13 cellular contexts compared by ENCODE assay signal in the genomic region with DNA sequence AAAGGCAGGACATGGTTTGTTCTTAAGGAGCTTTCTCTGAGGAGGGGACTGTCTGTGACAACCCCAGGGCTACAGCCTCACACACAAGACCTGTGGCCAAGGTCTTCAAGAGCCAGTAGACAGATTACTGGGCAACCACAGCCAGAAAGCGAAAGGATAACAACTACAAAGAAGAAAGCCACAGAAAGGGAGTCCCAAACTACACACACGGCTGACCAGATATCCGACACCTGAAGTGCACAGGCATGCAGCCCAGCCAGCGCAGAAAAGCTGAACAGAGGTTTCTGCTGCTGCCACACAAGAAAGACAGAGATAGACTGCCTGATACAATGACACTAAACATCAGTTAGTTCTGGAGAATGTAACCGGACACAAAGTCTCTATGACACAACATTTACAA. TPM values are rescaled to one million over a fixed set of nuclear protein-coding genes. Genes with fewer than 3 reads are reported as not detected.
DNase-seq lines count a peak whose midpoint lies in the region; ATAC-seq, FAIRE-seq and TF ChIP-seq lines count a peak whose summit lies in the region.
"Had no signal": no experiment of that assay in that cellular context is flagged by ENCODE, and none has a peak within 500 bp of the region (broad histone marks: within the 10 kb centered on the region; RNA-seq: fewer than 3 reads in every experiment).

No MANE protein-coding gene starts in this region.

- H3K9ac ChIP-seq in kidney (ENCODE audit: low read length in 2 of 2) = no peak overlapping the region

- H3K36me3 ChIP-seq in kidney (ENCODE audit: control insufficient read depth in 1 of 2, insufficient read depth in 2 of 2, low read length in 2 of 2) (peaks cover 20 to 50% of the 10 kb centered on the region in 2 donors), esophagus muscularis mucosa (peaks cover 35 to 90% (median 72%) of the 10 kb centered on the region in 4 donors)

- H3K9me3 ChIP-seq in kidney (ENCODE audit: control insufficient read depth in 1 of 2, low read length in 2 of 2) = no peaks in the 10 kb centered on the region
- H3K9me3 ChIP-seq in esophagus muscularis mucosa = no peaks in the 10 kb centered on the region

- H3K27ac ChIP-seq in kidney (ENCODE audit: low read depth in 2 of 2, low read length in 2 of 2) (no peak overlapping the region), esophagus muscularis mucosa (replicated peaks in 1 of 4) (no peak overlapping the region)

- 86% methylated on average over 5 of the region's 5 CpGs for WGBS in esophagus muscularis mucosa

- TF ChIP-seq POLR2A in GM12892 (IDR thresholded peaks at IDR 0.05; ENCODE audit: low read depth, low read length) (no peak), esophagus muscularis mucosa (IDR thresholded peaks at IDR 0.05; ENCODE audit: low read depth) (no peak)

- TF ChIP-seq CTCF in kidney (IDR thresholded peaks at IDR 0.05; ENCODE audit: borderline replicate concordance, extremely low read depth, insufficient read depth) = no peak
- TF ChIP-seq CTCF in esophagus muscularis mucosa (IDR thresholded peaks at IDR 0.05) = no peak

- DNase-seq in GM12892 (ENCODE audit: insufficient read length) (peak; percentile 52), kidney (peak; percentile 8), esophagus muscularis mucosa (ENCODE audit: extremely low spot score) (no peak), HT-29 (ENCODE audit: low spot score) (no peak), GM03348 (ENCODE audit: low spot score) (no peak)
- DNase-seq: cerebellar nuclear complex; DMS79 treated with DMSO at 0.1 percent for 48 hours; NCI-H1436 treated with DMSO at 0.1 percent for 48 hours; stimulated activated CD4-positive, alpha-beta T cell treated with anti-CD3 and anti-CD28 coated beads, Interleukin-2, amount 100 ng/mL, for 48 hours had no signal

- H3K4me1 ChIP-seq in kidney (ENCODE audit: control insufficient read depth in 1 of 2, insufficient read depth in 1 of 2, low read depth in 1 of 2, low read length in 2 of 2) (no peaks in the 10 kb centered on the region), esophagus muscularis mucosa (peaks cover 0 to 15% (median 0%) of the 10 kb centered on the region in 4 donors)

- no peak for TF ChIP-seq EP300 in esophagus muscularis mucosa (IDR thresholded peaks at IDR 0.05)

- intact Hi-C loops in kidney (cut with DNase I) = no loop called here
- intact Hi-C loops in esophagus muscularis mucosa (cut with DNase I) = no loop called here

- ATAC-seq in GM21367 (IDR thresholded peaks at IDR 0.05; ENCODE audit: unreplicated experiment) (peak; percentile 57), HG03159 (IDR thresholded peaks at IDR 0.05; ENCODE audit: unreplicated experiment) (peak; percentile 74), GM18870 (IDR thresholded peaks at IDR 0.05; ENCODE audit: unreplicated experiment) (no peak)
- ATAC-seq: Right ventricle myocardium inferior had no signal

- FAIRE-seq in GM12892 (lab: Jason Lieb, UNC) (peak; percentile 79), kidney (lab: Jason Lieb, UNC) (no peak)

- H3K4me3 ChIP-seq in kidney (ENCODE audit: low read length in 2 of 2) (no peak overlapping the region), esophagus muscularis mucosa (no peak overlapping the region)

- no peaks in the 10 kb centered on the region for H3K27me3 ChIP-seq in esophagus muscularis mucosa

RNA-seq across cellular contexts. Expression of a gene that starts 21.4 kb away (rescaled TPM):
- 31.4 TPM for polyA plus RNA-seq in GM12892 (2012; ENCODE audit: missing spikeins)
- 76.3 TPM for total RNA-seq in kidney
- polyA plus RNA-seq in kidney (ENCODE audit: insufficient read depth, low read depth, low replicate concordance) = 37.9 TPM
- 100 to 1,000 TPM in 1 of 4 donors, 10 to 100 TPM in 3; 66.4 to 119 (median 82.7) TPM for total RNA-seq in esophagus muscularis mucosa
- 98.1 and 99.6 TPM in 2 replicates for total RNA-seq in HT-29 (2014; rRNA removed; shearing (Covaris generic))

Comparison
In these comparisons a context has a peak if more than half of its experiments do, and no peak if none do; other contexts are left out.
1. DNase-seq: peak in GM12892 (single experiment) and kidney (single experiment); none in esophagus muscularis mucosa (single experiment), HT-29 (single experiment) and GM03348 (single experiment).